In genomic region chr4:113467581-113467980, GRCh38 we compare ENCODE assay signal across 8 cellular contexts.
DNase-seq lines count a peak whose midpoint lies in the region; ATAC-seq and TF ChIP-seq lines count a peak whose summit lies in the region.

No MANE protein-coding gene starts in this region.

- no peak for TF ChIP-seq CTCF in gastrocnemius medialis (IDR thresholded peaks at IDR 0.05 in 4 of 5, conservative IDR thresholded peaks at IDR 0.05 in 1 of 5)

- intact Hi-C loops in gastrocnemius medialis (cut with DNase I; ENCODE audit: low total_unique reads), result loop anchor here (2.0 to 10.0 kb wide), 3 partner anchors 23 to 295 kb away; partner anchors contain the start of gene CAMK2D

- TF ChIP-seq POLR2A in gastrocnemius medialis (IDR thresholded peaks at IDR 0.05), result no peak

- H3K9me3 ChIP-seq in SJCRH30 (replicated peaks) (no peaks in the 10 kb centered on the region), gastrocnemius medialis (no peaks in the 10 kb centered on the region)

- H3K27me3 ChIP-seq in SJCRH30 (no peaks in the 10 kb centered on the region), gastrocnemius medialis (no peaks in the 10 kb centered on the region)

- DNase-seq in GM04503 (ENCODE audit: low read depth) (peak; percentile 56), SJCRH30 (peak; percentile 18 to 61), fibroblast of peridontal ligament (ENCODE audit: extremely low read depth) (peak; percentile 86), gastrocnemius medialis (peak in 1 of 2 donors; percentile 54), D341Med (ENCODE audit: low spot score) (no peak), NCI-H526 treated with DMSO at 0.1 percent for 48 hours (lab: John Stamatoyannopoulos, UW) (no peak), iPS-NIHi7 (ENCODE audit: extremely low spot score) (no peak)
- DNase-seq in activated naive CD4-positive, alpha-beta T cell treated with anti-CD3 and anti-CD28 coated beads, Interleukin-2, amount 50 U/mL, for 16 hours, result no peak

- peak overlapping the region; percentile 48 for H3K4me3 ChIP-seq in SJCRH30
- peak overlapping the region; percentile 4 to 40 (median 28) for H3K4me3 ChIP-seq in gastrocnemius medialis

- H3K27ac ChIP-seq in SJCRH30 (peak overlapping the region; percentile 93), gastrocnemius medialis (peak overlapping the region; percentile 86 to 96 (median 94))

- H3K36me3 ChIP-seq in SJCRH30 (0 out of 2 replicates have a peak, but pooled peaks cover 2% of the 10 kb centered on the region), gastrocnemius medialis (peaks cover 0 to 16% of the 10 kb centered on the region in 2 donors)

- peak; percentile 82 to 83 for ATAC-seq in gastrocnemius medialis

- H3K4me1 ChIP-seq in SJCRH30, result peaks cover 24% of the 10 kb centered on the region
- H3K4me1 ChIP-seq in gastrocnemius medialis, result peaks cover 34 to 49% of the 10 kb centered on the region in 2 donors

- in situ Hi-C loops in gastrocnemius medialis (cut with MboI; ENCODE audit: low sequenced_read_pairs in 4 of 4), result no loop called here

Comparison
In these comparisons a context has a peak if more than half of its experiments do, and no peak if none do; other contexts are left out.
1. DNase-seq: peak in GM04503 (single experiment), SJCRH30 (2 of 2) and fibroblast of peridontal ligament (single experiment); none in D341Med (single experiment), NCI-H526 treated with DMSO at 0.1 percent for 48 hours (single experiment), iPS-NIHi7 (single experiment) and activated naive CD4-positive, alpha-beta T cell treated with anti-CD3 and anti-CD28 coated beads, Interleukin-2, amount 50 U/mL, for 16 hours (single experiment).